8 cellular contexts compared by ENCODE assay signal in the genomic region with DNA sequence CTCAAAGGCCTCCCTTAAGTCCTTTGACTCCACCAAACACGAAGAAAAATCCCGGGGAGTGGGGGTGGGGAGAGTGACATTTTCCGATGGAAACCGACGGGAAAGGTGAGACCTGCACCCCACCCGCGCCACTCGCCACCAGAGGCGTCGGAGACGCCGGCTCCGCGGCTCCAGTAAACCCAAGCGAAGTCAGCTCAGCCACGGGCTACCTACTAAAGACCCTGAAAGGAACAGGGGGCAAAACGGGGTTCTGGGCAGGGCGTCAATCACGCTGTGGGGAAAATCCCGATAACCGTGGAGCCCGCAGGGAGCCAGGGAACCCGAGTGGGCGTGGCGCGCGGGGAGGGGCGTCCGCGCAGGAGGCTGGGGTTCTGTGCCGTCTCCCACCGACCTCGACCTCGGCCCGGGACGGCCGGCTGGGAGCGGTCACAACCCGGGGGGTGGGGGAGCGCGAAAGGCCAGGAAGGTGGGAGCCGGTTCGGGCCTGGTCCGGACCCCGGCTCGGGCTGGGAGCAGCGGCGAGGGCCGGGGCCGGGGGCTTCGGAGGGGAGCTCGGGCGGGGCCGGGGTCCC. TPM values are rescaled to one million over a fixed set of nuclear protein-coding genes. Genes with fewer than 3 reads are reported as not detected.
DNase-seq lines count a peak whose midpoint lies in the region; ATAC-seq and TF ChIP-seq lines count a peak whose summit lies in the region.

No MANE protein-coding gene starts in this region.

- DNase-seq in DMS53 (lab: John Stamatoyannopoulos, UW) = peak; percentile 71
- DNase-seq in DMS53 treated with DMSO at 0.1 percent for 48 hours (lab: John Stamatoyannopoulos, UW; ENCODE audit: unreplicated experiment) = no peak
- DNase-seq in T-helper 2 cell treated with Interferon-gamma antibody and Interleukin-4, amounts not matched to agents 5 μg/mL and 100 μg/mL, for 36 hours (ENCODE audit: low spot score) = peak; percentile 49
- DNase-seq in stimulated activated CD4-positive, alpha-beta T cell treated with anti-CD3 and anti-CD28 coated beads, Interleukin-4, amount 100 ng/mL, for 4 hours = peak; percentile 37 to 52
- DNase-seq in globus pallidus (ENCODE audit: low spot score) = no peak

- H3K4me1 Mint-ChIP-seq in T-helper 2 cell treated with Interferon-gamma antibody and Interleukin-4, amounts not matched to agents 5 μg/mL and 100 μg/mL, for 36 hours (ENCODE audit: low read depth) = peaks cover 15% of the 10 kb centered on the region
- peaks cover 43% of the 10 kb centered on the region for H3K4me1 Mint-ChIP-seq in brain

- H3K27ac Mint-ChIP-seq in T-helper 2 cell treated with Interferon-gamma antibody and Interleukin-4, amounts not matched to agents 5 μg/mL and 100 μg/mL, for 36 hours = peak overlapping the region; percentile 72
- H3K27ac Mint-ChIP-seq in brain = peak overlapping the region in 3 of 5 experiments; percentile 56 to 93 (median 86)

- peak in 1 of 2 experiments; percentile 9 for TF ChIP-seq CTCF in brain (conservative IDR thresholded peaks at IDR 0.05)

- H3K36me3 Mint-ChIP-seq in T-helper 2 cell treated with Interferon-gamma antibody and Interleukin-4, amounts not matched to agents 5 μg/mL and 100 μg/mL, for 36 hours (ENCODE audit: low read depth) = peaks cover 12% of the 10 kb centered on the region
- peaks cover 38% of the 10 kb centered on the region for H3K36me3 Mint-ChIP-seq in brain

- H3K9me3 Mint-ChIP-seq in T-helper 2 cell treated with Interferon-gamma antibody and Interleukin-4, amounts not matched to agents 5 μg/mL and 100 μg/mL, for 36 hours = no peaks in the 10 kb centered on the region
- H3K9me3 Mint-ChIP-seq in brain = no peaks in the 10 kb centered on the region

- no peaks in the 10 kb centered on the region for H3K27me3 Mint-ChIP-seq in T-helper 2 cell treated with Interferon-gamma antibody and Interleukin-4, amounts not matched to agents 5 μg/mL and 100 μg/mL, for 36 hours (ENCODE audit: low read depth)
- peaks cover 16% of the 10 kb centered on the region for H3K27me3 Mint-ChIP-seq in brain

- H3K27ac ChIP-seq in layer of hippocampus (ENCODE audit: low read depth, low read length) = peak overlapping the region; percentile 94

- no peaks in the 10 kb centered on the region for H3K27me3 ChIP-seq in layer of hippocampus (ENCODE audit: control insufficient read depth, insufficient read depth, low read length)

- peak; percentile 18 for ATAC-seq in HG03060 (IDR thresholded peaks at IDR 0.05; ENCODE audit: low read depth, unreplicated experiment)

- peak overlapping the region; percentile 85 for H3K4me3 Mint-ChIP-seq in T-helper 2 cell treated with Interferon-gamma antibody and Interleukin-4, amounts not matched to agents 5 μg/mL and 100 μg/mL, for 36 hours
- H3K4me3 Mint-ChIP-seq in brain = peak overlapping the region; percentile 87 to 92 (median 88)

RNA-seq across cellular contexts. Expression of gene WDR45B, which starts 0.6 kb away (rescaled TPM):
- polyA plus RNA-seq in brain (ENCODE audit: insufficient read depth, low read depth, low replicate concordance) = 72.9 TPM

RNA-seq across cellular contexts. Expression of gene RAB40B, which starts 50.8 kb away (rescaled TPM):
- 31.1 TPM for polyA plus RNA-seq in brain (ENCODE audit: insufficient read depth, low read depth, low replicate concordance)

Comparison
In these comparisons a context has a peak if more than half of its experiments do, and no peak if none do; other contexts are left out.
1. DNase-seq: peak in DMS53 (single experiment), T-helper 2 cell treated with Interferon-gamma antibody and Interleukin-4, amounts not matched to agents 5 μg/mL and 100 μg/mL, for 36 hours (single experiment) and stimulated activated CD4-positive, alpha-beta T cell treated with anti-CD3 and anti-CD28 coated beads, Interleukin-4, amount 100 ng/mL, for 4 hours (2 of 2); none in DMS53 treated with DMSO at 0.1 percent for 48 hours (single experiment) and globus pallidus (single experiment).